10 cellular contexts compared by ENCODE assay signal in genomic region chr11:108713076-108713790, GRCh38. TPM values are rescaled to one million over a fixed set of nuclear protein-coding genes. Genes with fewer than 3 reads are reported as not detected.
DNase-seq lines count a peak whose midpoint lies in the region; ATAC-seq and TF ChIP-seq lines count a peak whose summit lies in the region.
"Had no signal": no experiment of that assay in that cellular context is flagged by ENCODE, and none has a peak within 500 bp of the region (broad histone marks: within the 10 kb centered on the region; RNA-seq: fewer than 3 reads in every experiment).

No MANE protein-coding gene starts in this region.

- DNase-seq in activated naive CD4-positive, alpha-beta T cell treated with anti-CD3 and anti-CD28 coated beads, Interleukin-2, amount 10 ng/mL, durations not matched to agents 7 days and 5 days: no peak
- DNase-seq in amniotic epithelial cell (ENCODE audit: low read depth): peak; percentile 82
- no peak for DNase-seq in stimulated activated naive CD8-positive, alpha-beta T cell treated with anti-CD3 and anti-CD28 coated beads, Interleukin-15, Interleukin-2, amounts not matched to agents 100 U/mL and 50 U/mL, for 24 hours
- no peak for DNase-seq in upper lobe of left lung
- DNase-seq in NCI-H446 treated with DMSO at 0.1 percent for 48 hours (lab: John Stamatoyannopoulos, UW): no peak
- DNase-seq in ecto neural progenitor cell (ENCODE audit: low spot score): no peak
- DNase-seq: stimulated activated CD8-positive, alpha-beta memory T cell treated with anti-CD3 and anti-CD28 coated beads, Interleukin-4, amount 100 ng/mL, for 48 hours had no signal

- peaks cover 0 to 36% (median 6%) of the 10 kb centered on the region in 4 donors for H3K36me3 ChIP-seq in upper lobe of left lung

- CTCF ChIA-PET in activated naive CD4-positive, alpha-beta T cell treated with anti-CD3 and anti-CD28 coated beads, Interleukin-2, amount 10 ng/mL, durations not matched to agents 7 days and 5 days (lab: Charles Lee): no interaction called here

- H3K27me3 ChIP-seq in upper lobe of left lung: no peaks in the 10 kb centered on the region
- H3K27me3 ChIP-seq: right atrium auricular region had no signal

- no peak for TF ChIP-seq CTCF in upper lobe of left lung (IDR thresholded peaks at IDR 0.05)

- no peaks in the 10 kb centered on the region for H3K27me3 Mint-ChIP-seq in activated naive CD4-positive, alpha-beta T cell treated with anti-CD3 and anti-CD28 coated beads, Interleukin-2, amount 50 U/mL, for 24 hours
- no peaks in the 10 kb centered on the region for H3K27me3 Mint-ChIP-seq in activated naive CD4-positive, alpha-beta T cell treated with anti-CD3 and anti-CD28 coated beads, Interleukin-2, amount 10 ng/mL, durations not matched to agents 7 days and 5 days

- WGBS in upper lobe of left lung, 2 donors: 94 to 98% methylated on average over 4 of the region's 4 CpGs

- ATAC-seq in HG03280 (IDR thresholded peaks at IDR 0.05; ENCODE audit: unreplicated experiment): peak; percentile 52
- peak; percentile 40 for ATAC-seq in stimulated activated naive CD8-positive, alpha-beta T cell treated with anti-CD3 and anti-CD28 coated beads, Interleukin-15, Interleukin-2, amounts not matched to agents 100 U/mL and 50 U/mL, for 24 hours
- ATAC-seq in upper lobe of left lung (ENCODE audit: low FRiP score in 2 of 2): no peak

- peaks cover 48% of the 10 kb centered on the region for H3K36me3 Mint-ChIP-seq in activated naive CD4-positive, alpha-beta T cell treated with anti-CD3 and anti-CD28 coated beads, Interleukin-2, amount 50 U/mL, for 24 hours
- peaks cover 41% of the 10 kb centered on the region for H3K36me3 Mint-ChIP-seq in activated naive CD4-positive, alpha-beta T cell treated with anti-CD3 and anti-CD28 coated beads, Interleukin-2, amount 10 ng/mL, durations not matched to agents 7 days and 5 days

- no peak overlapping the region for H3K4me3 ChIP-seq in upper lobe of left lung
- H3K4me3 ChIP-seq: right atrium auricular region had no signal

- H3K4me1 ChIP-seq in upper lobe of left lung: no peaks in the 10 kb centered on the region
- H3K4me1 ChIP-seq: right atrium auricular region had no signal

- H3K9me3 ChIP-seq in upper lobe of left lung: peaks cover 4 to 9% (median 6%) of the 10 kb centered on the region in 4 donors

- no peak overlapping the region for H3K27ac ChIP-seq in upper lobe of left lung
- H3K27ac ChIP-seq: right atrium auricular region had no signal

- peak overlapping the region; percentile 23 for H3K4me3 Mint-ChIP-seq in activated naive CD4-positive, alpha-beta T cell treated with anti-CD3 and anti-CD28 coated beads, Interleukin-2, amount 50 U/mL, for 24 hours
- no peak overlapping the region for H3K4me3 Mint-ChIP-seq in activated naive CD4-positive, alpha-beta T cell treated with anti-CD3 and anti-CD28 coated beads, Interleukin-2, amount 10 ng/mL, durations not matched to agents 7 days and 5 days

- peaks cover 19% of the 10 kb centered on the region for H3K4me1 Mint-ChIP-seq in activated naive CD4-positive, alpha-beta T cell treated with anti-CD3 and anti-CD28 coated beads, Interleukin-2, amount 50 U/mL, for 24 hours
- peaks cover 10% of the 10 kb centered on the region for H3K4me1 Mint-ChIP-seq in activated naive CD4-positive, alpha-beta T cell treated with anti-CD3 and anti-CD28 coated beads, Interleukin-2, amount 10 ng/mL, durations not matched to agents 7 days and 5 days

- H3K27ac Mint-ChIP-seq in activated naive CD4-positive, alpha-beta T cell treated with anti-CD3 and anti-CD28 coated beads, Interleukin-2, amount 50 U/mL, for 24 hours: peak overlapping the region; percentile 64
- no peak overlapping the region for H3K27ac Mint-ChIP-seq in activated naive CD4-positive, alpha-beta T cell treated with anti-CD3 and anti-CD28 coated beads, Interleukin-2, amount 10 ng/mL, durations not matched to agents 7 days and 5 days

- no peak for TF ChIP-seq POLR2A in upper lobe of left lung (IDR thresholded peaks at IDR 0.05)

- H3K9me3 Mint-ChIP-seq in activated naive CD4-positive, alpha-beta T cell treated with anti-CD3 and anti-CD28 coated beads, Interleukin-2, amount 50 U/mL, for 24 hours: no peaks in the 10 kb centered on the region
- H3K9me3 Mint-ChIP-seq in activated naive CD4-positive, alpha-beta T cell treated with anti-CD3 and anti-CD28 coated beads, Interleukin-2, amount 10 ng/mL, durations not matched to agents 7 days and 5 days: peaks cover 12% of the 10 kb centered on the region

- TF ChIP-seq EP300 in upper lobe of left lung (IDR thresholded peaks at IDR 0.05): no peak

RNA-seq across cellular contexts. Expression of gene DDX10, which starts 48.4 kb away (rescaled TPM):
- total RNA-seq in upper lobe of left lung: 10 to 100 TPM in 5 of 6 donors, 1 to 10 TPM in 1; 9.0 to 25.2 (median 17.4) TPM

Comparison
In these comparisons a context has a peak if more than half of its experiments do, and no peak if none do; other contexts are left out.
1. ATAC-seq: peak in HG03280 (single experiment) and stimulated activated naive CD8-positive, alpha-beta T cell treated with anti-CD3 and anti-CD28 coated beads, Interleukin-15, Interleukin-2, amounts not matched to agents 100 U/mL and 50 U/mL, for 24 hours (single experiment); none in upper lobe of left lung (0 of 2).